ENCODE assay signal across 11 cellular contexts in genomic region chr6:56555438-56555872, GRCh38.
A peak's percentile ranks its signal among the peaks of the same experiment; 100 is the strongest.
DNase-seq lines count a peak whose midpoint lies in the region; ATAC-seq and TF ChIP-seq lines count a peak whose summit lies in the region.
"Had no signal": no experiment of that assay in that cellular context is flagged by ENCODE, and none has a peak within 500 bp of the region (broad histone marks: within the 10 kb centered on the region; RNA-seq: fewer than 3 reads in every experiment).

No MANE protein-coding gene starts in this region.

- TF ChIP-seq CTCF in MM.1S (IDR thresholded peaks at IDR 0.05; ENCODE audit: low read length) (no peak), WTC11 (IDR thresholded peaks at IDR 0.05) (no peak)

- no peaks in the 10 kb centered on the region for H3K79me1 ChIP-seq in mesendoderm (ENCODE audit: low read length)

- H3K4me2 ChIP-seq in mesendoderm (ENCODE audit: low read length): no peak overlapping the region
- H3K4me2 ChIP-seq in MM.1S (ENCODE audit: low read depth, low read length): no peak overlapping the region

- H2BK5ac ChIP-seq in mesendoderm (ENCODE audit: low read length): no peak overlapping the region

- no peak overlapping the region for H3K4me3 Mint-ChIP-seq in WTC11

- no peak overlapping the region for H4K5ac ChIP-seq in mesendoderm (ENCODE audit: low read length)

- no peaks in the 10 kb centered on the region for H3K27me3 Mint-ChIP-seq in WTC11 (ENCODE audit: low read depth)

- H4K20me1 ChIP-seq in MM.1S (ENCODE audit: insufficient read depth, low read length): no peaks in the 10 kb centered on the region

- POLR2A ChIA-PET in WTC11 (lab: Charles Lee): no interaction called here

- H3K79me2 ChIP-seq in mesendoderm (ENCODE audit: control insufficient read depth, insufficient read depth, low read length): no peaks in the 10 kb centered on the region
- H3K79me2 ChIP-seq in MM.1S (ENCODE audit: low read length): no peaks in the 10 kb centered on the region

- no peaks in the 10 kb centered on the region for H3F3A ChIP-seq in MM.1S (ENCODE audit: insufficient read depth, low read length)

- no peak for ATAC-seq in WTC11
- ATAC-seq: foreskin keratinocyte had no signal

- no peak overlapping the region for H2AFZ ChIP-seq in MM.1S (ENCODE audit: low read length)

- H3K36me3 ChIP-seq in mesendoderm (ENCODE audit: control insufficient read depth, insufficient read depth, low read length) (no peaks in the 10 kb centered on the region), MM.1S (replicated peaks; ENCODE audit: insufficient read depth, low read length) (peaks cover 5% of the 10 kb centered on the region)

- H4K8ac ChIP-seq in mesendoderm (ENCODE audit: low read depth, low read length): no peak overlapping the region

- CTCF ChIA-PET in WTC11 (lab: Charles Lee): no interaction called here

- H3K18ac ChIP-seq in mesendoderm (ENCODE audit: low read length): no peak overlapping the region

- H3K4me3 ChIP-seq in mesendoderm (ENCODE audit: low read length) (no peak overlapping the region), MM.1S (ENCODE audit: low read length) (no peak overlapping the region)
- H3K4me3 ChIP-seq: Peyer's patch had no signal

- no peaks in the 10 kb centered on the region for H3K9me3 ChIP-seq in MM.1S (replicated peaks; ENCODE audit: insufficient read depth, low read length)
- H3K9me3 ChIP-seq: Peyer's patch had no signal

- H3K9ac ChIP-seq in mesendoderm (ENCODE audit: low read length) (no peak overlapping the region), MM.1S (ENCODE audit: low read length) (no peak overlapping the region)

- peaks cover 35% of the 10 kb centered on the region for H3K36me3 Mint-ChIP-seq in WTC11

- DNase-seq in AG08395 (ENCODE audit: low spot score): peak; percentile 26
- peak; percentile 18 for DNase-seq in NCI-H1092 (lab: John Stamatoyannopoulos, UW)
- DNase-seq in caudate nucleus (lab: John Stamatoyannopoulos, UW): peak in 2 of 61 donors; percentile 9 to 22
- peak; percentile 41 for DNase-seq in mesendoderm
- no peak for DNase-seq in MM.1S
- no peak for DNase-seq in germinal center (ENCODE audit: low spot score)
- DNase-seq in WTC11 (ENCODE audit: low spot score): no peak
- no peak for DNase-seq in HPDE6-E6E7 (ENCODE audit: extremely low spot score)
- DNase-seq: foreskin keratinocyte, Peyer's patch, small intestine had no signal

- no peak overlapping the region for H2BK15ac ChIP-seq in mesendoderm (replicated peaks; ENCODE audit: low read depth)

- H3K56ac ChIP-seq in mesendoderm (ENCODE audit: low read length): no peak overlapping the region

- no peaks in the 10 kb centered on the region for H3K9me3 Mint-ChIP-seq in WTC11

- no peak overlapping the region for H3K23ac ChIP-seq in mesendoderm (ENCODE audit: low read length)

- H3K4me1 ChIP-seq in mesendoderm (ENCODE audit: control insufficient read depth, low read depth, low read length) (no peaks in the 10 kb centered on the region), MM.1S (ENCODE audit: low read length) (peaks cover 5% of the 10 kb centered on the region)
- H3K4me1 ChIP-seq: foreskin keratinocyte had no signal

- no peaks in the 10 kb centered on the region for H3K27me3 ChIP-seq in mesendoderm (ENCODE audit: insufficient read depth, low read length, poor library complexity)
- H3K27me3 ChIP-seq in MM.1S (replicated peaks; ENCODE audit: insufficient read depth, low read length): no peaks in the 10 kb centered on the region
- H3K27me3 ChIP-seq: foreskin keratinocyte, Peyer's patch had no signal

- no peak overlapping the region for H2BK120ac ChIP-seq in mesendoderm (ENCODE audit: low read depth, low read length)

- no peak overlapping the region for H2AK5ac ChIP-seq in mesendoderm (ENCODE audit: low read length)

- H3K27ac ChIP-seq in caudate nucleus (ENCODE audit: low read depth, low read length): peak overlapping the region; percentile 24
- no peak overlapping the region for H3K27ac ChIP-seq in mesendoderm (ENCODE audit: low read depth, low read length)
- no peak overlapping the region for H3K27ac ChIP-seq in MM.1S (ENCODE audit: low read length)
- H3K27ac ChIP-seq: foreskin keratinocyte had no signal

- H3K4ac ChIP-seq in mesendoderm (ENCODE audit: low read depth, low read length): no peak overlapping the region

- H3K27ac Mint-ChIP-seq in WTC11: no peak overlapping the region

- no peaks in the 10 kb centered on the region for H3K4me1 Mint-ChIP-seq in WTC11

- no CpG with 5 or more reads among the region's 5 CpGs for WGBS in mesendoderm (ENCODE audit: extremely low coverage, insufficient coverage, low lambda C conversion rate)

- H3K9me2 ChIP-seq in MM.1S (replicated peaks; ENCODE audit: insufficient read depth, low read length): no peaks in the 10 kb centered on the region

TF ChIP-seq in WTC11, 78 proteins besides CTCF, POLR2A, EP300 and RAD21:
- TF ChIP-seq, protein P1, sequence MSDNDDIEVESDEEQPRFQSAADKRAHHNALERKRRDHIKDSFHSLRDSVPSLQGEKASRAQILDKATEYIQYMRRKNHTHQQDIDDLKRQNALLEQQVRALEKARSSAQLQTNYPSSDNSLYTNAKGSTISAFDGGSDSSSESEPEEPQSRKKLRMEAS (CRISPR knock-in tag; IDR thresholded peaks at IDR 0.05): no peak

Comparison
In these comparisons a context has a peak if more than half of its experiments do, and no peak if none do; other contexts are left out.
1. DNase-seq: peak in AG08395 (single experiment), NCI-H1092 (single experiment) and mesendoderm (single experiment); none in MM.1S (single experiment), germinal center (single experiment), WTC11 (single experiment) and HPDE6-E6E7 (single experiment).